Comparison of ENCODE assay signal across 8 cellular contexts in the genomic region with DNA sequence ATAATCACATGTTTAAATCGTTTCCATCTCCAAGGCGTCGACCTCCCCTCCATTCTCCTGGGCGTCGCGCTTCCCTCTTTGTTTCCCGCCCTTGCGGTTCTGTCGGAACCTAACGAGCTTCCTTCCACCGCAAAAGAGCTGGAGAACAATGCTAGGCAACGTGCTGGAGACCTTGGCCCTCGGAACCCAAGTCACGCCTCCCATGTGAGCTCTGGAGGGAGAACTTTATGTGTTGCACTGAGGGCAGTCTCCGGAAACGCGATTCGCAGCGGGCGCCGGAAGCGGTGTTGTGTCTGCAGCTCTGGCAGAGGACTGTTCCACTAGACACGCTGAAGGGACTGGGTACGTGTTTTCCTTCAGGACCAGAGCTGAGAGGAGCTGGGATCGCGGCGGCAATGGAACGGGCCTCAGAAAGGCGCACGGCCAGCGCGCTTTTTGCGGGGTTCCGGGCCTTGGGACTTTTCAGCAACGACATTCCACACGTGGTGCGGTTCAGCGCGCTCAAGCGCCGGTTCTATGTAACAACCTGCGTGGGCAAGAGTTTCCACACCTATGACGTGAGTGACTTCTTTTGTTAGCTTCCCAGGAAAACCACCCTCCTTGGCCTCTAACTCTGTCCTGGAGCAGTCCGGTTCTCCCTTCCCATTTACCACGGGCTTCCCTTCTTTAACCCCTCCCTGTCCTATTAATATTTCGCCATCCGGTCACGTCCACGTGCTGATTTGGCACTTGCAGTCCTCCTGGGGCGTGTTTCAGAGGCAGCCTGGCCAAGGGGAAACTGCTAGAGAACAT. TPM values are rescaled to one million over a fixed set of nuclear protein-coding genes. Genes with fewer than 3 reads are reported as not detected.
DNase-seq lines count a peak whose midpoint lies in the region; ATAC-seq, FAIRE-seq and TF ChIP-seq lines count a peak whose summit lies in the region.

Gene WDR36, plus strand, starts transcription at position 287 of the 792 bp plus-strand sequence. Its CDS starts 109 bp downstream, at position 396.

- H3K36me3 ChIP-seq in cardiac muscle cell (no peaks in the 10 kb centered on the region), pancreas (no peaks in the 10 kb centered on the region), thyroid gland (no peaks in the 10 kb centered on the region)

- H3K27ac Mint-ChIP-seq in activated naive CD8-positive, alpha-beta T cell treated with anti-CD3 and anti-CD28 coated beads, Interleukin-2, amount 50 U/mL, for 24 hours: peak within 1 kb of the TSS; percentile 98

- intact Hi-C loops in pancreas (cut with DNase I) (no loop called here), thyroid gland (cut with DNase I) (no loop called here)

- TF ChIP-seq POLR2A in GM12891 (IDR thresholded peaks at IDR 0.05; ENCODE audit: low read depth, low read length): peak; percentile 83
- peak in 1 of 2 donors; percentile 49 for TF ChIP-seq POLR2A in thyroid gland (IDR thresholded peaks at IDR 0.05)

- no peak for TF ChIP-seq CTCF in cardiac muscle cell (IDR thresholded peaks at IDR 0.05; ENCODE audit: low read depth, low read length)
- no peak for TF ChIP-seq CTCF in pancreas (IDR thresholded peaks at IDR 0.05)
- TF ChIP-seq CTCF in thyroid gland (IDR thresholded peaks at IDR 0.05): no peak

- peak within 1 kb of the TSS; percentile 97 for H3K4me3 Mint-ChIP-seq in activated naive CD8-positive, alpha-beta T cell treated with anti-CD3 and anti-CD28 coated beads, Interleukin-2, amount 50 U/mL, for 24 hours

- H3K27me3 ChIP-seq in cardiac muscle cell: no peaks in the 10 kb centered on the region
- no peaks in the 10 kb centered on the region for H3K27me3 ChIP-seq in pancreas
- no peaks in the 10 kb centered on the region for H3K27me3 ChIP-seq in thyroid gland

- peaks cover 10% of the 10 kb centered on the region for H3K4me1 ChIP-seq in cardiac muscle cell (ENCODE audit: low read depth)
- peaks cover 9 to 21% (median 17%) of the 10 kb centered on the region in 3 donors for H3K4me1 ChIP-seq in pancreas
- peaks cover 8 to 10% of the 10 kb centered on the region in 2 donors for H3K4me1 ChIP-seq in thyroid gland

- ATAC-seq in HG02840 (IDR thresholded peaks at IDR 0.05; ENCODE audit: low FRiP score, unreplicated experiment) (peak; percentile 98), pancreas (peak; percentile 99 to 100 (median 100))
- ATAC-seq in activated naive CD8-positive, alpha-beta T cell treated with anti-CD3 and anti-CD28 coated beads, Interleukin-2, amount 50 U/mL, for 24 hours: peak; percentile 93

- DNase-seq in GM12891 (ENCODE audit: insufficient read length, low spot score) (peak; percentile 61), NCI-H1436 (lab: John Stamatoyannopoulos, UW) (peak; percentile 88), SW480 (ENCODE audit: low spot score) (peak; percentile 93), cardiac muscle cell (ENCODE audit: low read depth in 1 of 2, low spot score in 1 of 2) (peak; percentile 92 to 97), pancreas (peak; percentile 81 to 95 (median 88)), thyroid gland (peak; percentile 83 to 87)
- peak; percentile 89 for DNase-seq in activated naive CD8-positive, alpha-beta T cell treated with anti-CD3 and anti-CD28 coated beads, Interleukin-2, amount 50 U/mL, for 24 hours

- H3K27ac ChIP-seq in cardiac muscle cell (peak within 1 kb of the TSS; percentile 88), pancreas (peak within 1 kb of the TSS; percentile 27 to 75 (median 52)), thyroid gland (peak within 1 kb of the TSS; percentile 50 to 84 (median 64))

- peaks cover 7% of the 10 kb centered on the region for H3K9me3 Mint-ChIP-seq in activated naive CD8-positive, alpha-beta T cell treated with anti-CD3 and anti-CD28 coated beads, Interleukin-2, amount 50 U/mL, for 24 hours

- peaks cover 6% of the 10 kb centered on the region for H3K27me3 Mint-ChIP-seq in activated naive CD8-positive, alpha-beta T cell treated with anti-CD3 and anti-CD28 coated beads, Interleukin-2, amount 50 U/mL, for 24 hours

- H3K9me3 ChIP-seq in cardiac muscle cell (ENCODE audit: low read depth) (no peaks in the 10 kb centered on the region), pancreas (no peaks in the 10 kb centered on the region), thyroid gland (no peaks in the 10 kb centered on the region)

- peak; percentile 98 for FAIRE-seq in GM12891 (lab: Jason Lieb, UNC)
- no peak for FAIRE-seq in pancreas (lab: Jason Lieb, UNC)

- H3K36me3 Mint-ChIP-seq in activated naive CD8-positive, alpha-beta T cell treated with anti-CD3 and anti-CD28 coated beads, Interleukin-2, amount 50 U/mL, for 24 hours (ENCODE audit: low read depth): peaks cover 29% of the 10 kb centered on the region

- H3K4me3 ChIP-seq in cardiac muscle cell: peak within 1 kb of the TSS; percentile 76
- peak within 1 kb of the TSS; percentile 54 to 99 (median 84) for H3K4me3 ChIP-seq in pancreas
- H3K4me3 ChIP-seq in thyroid gland (replicated peaks in 1 of 3): peak within 1 kb of the TSS; percentile 74 to 96 (median 92)

- WGBS in pancreas, 2 donors: 1% methylated on average over 50 of the region's 50 CpGs
- WGBS in thyroid gland, 2 donors: 1 to 2% methylated on average over 35 to 39 of the region's 50 CpGs

- H3K4me1 Mint-ChIP-seq in activated naive CD8-positive, alpha-beta T cell treated with anti-CD3 and anti-CD28 coated beads, Interleukin-2, amount 50 U/mL, for 24 hours: peaks cover 49% of the 10 kb centered on the region

TF ChIP-seq in GM12891, 5 proteins besides CTCF, POLR2A, EP300 and RAD21:
- TF ChIP-seq PAX5 (IDR thresholded peaks at IDR 0.05; ENCODE audit: insufficient read depth, low read length, severe bottlenecking): no peak
- peak; percentile 92 for TF ChIP-seq POLR2AphosphoS5 (IDR thresholded peaks at IDR 0.05; ENCODE audit: low read depth, low read length)
- peak; percentile 91 for TF ChIP-seq POU2F2 (IDR thresholded peaks at IDR 0.05; ENCODE audit: low read depth, low read length)
- peak; percentile 92 for TF ChIP-seq TAF1 (IDR thresholded peaks at IDR 0.05; ENCODE audit: low read depth, low read length)
- TF ChIP-seq SPI1 (IDR thresholded peaks at IDR 0.05; ENCODE audit: low read depth, low read length): no peak

RNA-seq across cellular contexts. Expression of gene WDR36, which starts in this region (rescaled TPM):
- 12.6 TPM for polyA plus RNA-seq in GM12891 (2012; ENCODE audit: low read depth, missing spikeins)
- total RNA-seq in cardiac muscle cell (12.5 and 14.9 TPM in 2 replicates), pancreas (10 to 100 TPM in 4 of 6 donors, 1 to 10 TPM in 2; 6.5 to 12.4 (median 11.0) TPM), thyroid gland (10 to 100 TPM; 26.3 to 43.2 (median 30.4) TPM)
- polyA plus RNA-seq in cardiac muscle cell (14.1 and 15.0 TPM in 2 replicates), pancreas (1 to 10 TPM; 3.5 to 5.2 TPM)

Comparison
In these comparisons a context has a peak if more than half of its experiments do, and no peak if none do; other contexts are left out.
1. Peak in every context shown above with its lines: DNase-seq, ATAC-seq, H3K4me3 ChIP-seq and H3K27ac ChIP-seq.